In the genomic region with DNA sequence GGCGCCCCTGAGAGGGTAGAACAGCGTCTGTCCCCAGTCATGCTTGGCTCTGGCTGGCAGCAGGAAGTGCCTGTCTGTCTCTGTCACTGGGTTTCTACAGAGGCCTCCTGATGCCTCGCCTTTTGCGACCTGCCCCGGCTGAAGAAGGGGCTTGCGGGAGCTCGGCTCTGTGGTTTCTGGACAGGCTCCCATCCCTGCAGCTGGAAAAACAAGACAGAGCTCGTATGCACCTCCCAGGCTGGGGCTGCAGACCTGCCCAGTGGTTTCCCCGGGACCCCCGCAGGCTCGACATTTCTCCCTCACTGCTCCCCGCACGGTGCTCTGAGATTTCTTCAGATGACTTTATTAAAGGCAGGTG, we compare ENCODE assay signal across 16 cellular contexts. TPM values are rescaled to one million over a fixed set of nuclear protein-coding genes. Genes with fewer than 3 reads are reported as not detected.
DNase-seq lines count a peak whose midpoint lies in the region; TF ChIP-seq lines count a peak whose summit lies in the region.
"Had no signal": no experiment of that assay in that cellular context is flagged by ENCODE, and none has a peak within 500 bp of the region (broad histone marks: within the 10 kb centered on the region; RNA-seq: fewer than 3 reads in every experiment).

No MANE protein-coding gene starts in this region.

- DNase-seq in DMS 273 (lab: John Stamatoyannopoulos, UW; ENCODE audit: unreplicated experiment) (peak; percentile 18), DMS 273 treated with DMSO at 0.1 percent for 48 hours (lab: John Stamatoyannopoulos, UW) (no peak), NT2/D1 (ENCODE audit: low read depth, low spot score) (no peak), fibroblast of mammary gland (ENCODE audit: low read depth) (peak; percentile 34), adrenal gland (no peak)
- DNase-seq in stimulated activated CD4-positive, alpha-beta T cell treated with anti-CD3 and anti-CD28 coated beads, Interleukin-1b, Interleukin-23, amount 100 ng/mL, for 48 hours, result no peak
- no peak for DNase-seq in NK-92 treated with Interleukin-12 subunit alpha and Interleukin-12 subunit beta, amount 100 ng/mL, for 24 hours (lab: John Stamatoyannopoulos, UW)
- DNase-seq: activated CD8-positive, alpha-beta memory T cell treated with anti-CD3 and anti-CD28 coated beads, Interleukin-2, amount 50 U/mL, for 48 hours; esophagus squamous epithelium; naive B cell; NCI-H1930; NCI-H774 had no signal

- H3K27ac ChIP-seq in adrenal gland, result peak overlapping the region in 1 of 5 donors; percentile 86
- H3K27ac ChIP-seq: 22Rv1 had no signal

- H3K4me3 ChIP-seq in NT2/D1 (ENCODE audit: insufficient read length, low read depth), result no peak overlapping the region
- no peak overlapping the region for H3K4me3 ChIP-seq in fibroblast of mammary gland (ENCODE audit: control insufficient read depth, low read depth, low read length)
- no peak overlapping the region for H3K4me3 ChIP-seq in skeletal muscle satellite cell (ENCODE audit: low read length)
- H3K4me3 ChIP-seq in adrenal gland, result no peak overlapping the region
- H3K4me3 ChIP-seq: coronary artery, esophagus squamous epithelium had no signal

- TF ChIP-seq POLR2A in adrenal gland (IDR thresholded peaks at IDR 0.05), result no peak

- intact Hi-C loops in adrenal gland (cut with DNase I), result no loop called here

- WGBS in adrenal gland, 4 donors, result 40 to 87% (median 63%) methylated on average over 1 to 13 of the region's 13 CpGs

- H3K9me3 ChIP-seq in NT2/D1 (ENCODE audit: insufficient read depth, low read length) (0 out of 2 replicates have a peak, but pooled peaks cover 7% of the 10 kb centered on the region), skeletal muscle satellite cell (replicated peaks; ENCODE audit: low read length) (peaks cover 6% of the 10 kb centered on the region), adrenal gland (replicated peaks in 1 of 3) (no peaks in the 10 kb centered on the region)

- no peaks in the 10 kb centered on the region for H3K36me3 ChIP-seq in NT2/D1 (ENCODE audit: insufficient read depth, insufficient read length, low read length)
- no peaks in the 10 kb centered on the region for H3K36me3 ChIP-seq in skeletal muscle satellite cell (ENCODE audit: insufficient read depth, low read length)
- no peaks in the 10 kb centered on the region for H3K36me3 ChIP-seq in adrenal gland (replicated peaks in 1 of 2)
- H3K36me3 ChIP-seq: esophagus squamous epithelium had no signal

- H3K27me3 ChIP-seq in NT2/D1 (ENCODE audit: insufficient read depth, insufficient read length) (no peaks in the 10 kb centered on the region), skeletal muscle satellite cell (ENCODE audit: control insufficient read depth, insufficient read depth, low read length) (peaks cover 25% of the 10 kb centered on the region), adrenal gland (no peaks in the 10 kb centered on the region)

- H3K9ac ChIP-seq in NT2/D1 (ENCODE audit: insufficient read length, low read depth) (peak overlapping the region; percentile 11), skeletal muscle satellite cell (ENCODE audit: low read depth, low read length) (peak overlapping the region; percentile 22)

- H3K4me1 ChIP-seq in NT2/D1 (ENCODE audit: insufficient read depth, insufficient read length) (peaks cover 10% of the 10 kb centered on the region), skeletal muscle satellite cell (ENCODE audit: control insufficient read depth, insufficient read depth, low read length) (peaks cover 12% of the 10 kb centered on the region), adrenal gland (replicated peaks in 1 of 2) (no peaks in the 10 kb centered on the region)

- peak overlapping the region; percentile 50 for H3K4me2 ChIP-seq in skeletal muscle satellite cell (ENCODE audit: low read length)

- TF ChIP-seq CTCF in fibroblast of mammary gland (conservative IDR thresholded peaks at IDR 0.05; ENCODE audit: control insufficient read depth, insufficient read depth, low read depth, low read length), result no peak
- TF ChIP-seq CTCF in adrenal gland (IDR thresholded peaks at IDR 0.05), result no peak

RNA-seq across cellular contexts. Expression of gene SORCS2, which starts 57.0 kb away (rescaled TPM):
- total RNA-seq in skeletal muscle satellite cell (2012; rRNA removed), result 0.25 and 1.1 TPM in 2 replicates
- 10 to 100 TPM in 1 of 8 donors, 1 to 10 TPM in 7; 1.1 to 15.5 (median 1.9) TPM for total RNA-seq in adrenal gland
- 1 to 10 TPM in 2 of 3 donors, under 1 TPM in 1; 0.67 to 1.3 (median 1.3) TPM for polyA plus RNA-seq in adrenal gland
- total RNA-seq: SK-MEL-5 had no signal

Comparison
In these comparisons a context has a peak if more than half of its experiments do, and no peak if none do; other contexts are left out.
1. DNase-seq: peak in DMS 273 (single experiment) and fibroblast of mammary gland (single experiment); none in DMS 273 treated with DMSO at 0.1 percent for 48 hours (single experiment), NT2/D1 (single experiment), adrenal gland (0 of 7), stimulated activated CD4-positive, alpha-beta T cell treated with anti-CD3 and anti-CD28 coated beads, Interleukin-1b, Interleukin-23, amount 100 ng/mL, for 48 hours (single experiment) and NK-92 treated with Interleukin-12 subunit alpha and Interleukin-12 subunit beta, amount 100 ng/mL, for 24 hours (single experiment).